ENCODE assay signal across 16 cellular contexts in the genomic region with DNA sequence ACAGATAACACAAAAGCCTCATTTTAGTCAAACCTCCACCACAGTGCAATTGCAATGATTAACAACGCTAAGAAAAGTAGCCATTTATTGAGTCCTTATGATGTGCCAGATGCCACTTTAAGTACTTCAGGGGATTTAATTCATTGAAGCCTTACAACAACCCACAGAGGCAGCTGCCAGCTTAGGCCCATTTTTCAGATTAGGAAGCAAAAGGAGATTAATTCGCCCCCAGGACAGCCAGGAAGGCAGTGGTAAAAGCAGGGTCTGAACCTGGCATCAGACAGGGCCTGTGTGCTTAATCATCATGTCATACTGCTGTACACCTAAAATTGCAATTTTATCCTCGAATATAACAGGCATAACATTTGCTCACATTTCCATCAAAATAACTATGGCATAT. TPM values are rescaled to one million over a fixed set of nuclear protein-coding genes. Genes with fewer than 3 reads are reported as not detected.
DNase-seq lines count a peak whose midpoint lies in the region; ATAC-seq and TF ChIP-seq lines count a peak whose summit lies in the region.
"Had no signal": no experiment of that assay in that cellular context is flagged by ENCODE, and none has a peak within 500 bp of the region (broad histone marks: within the 10 kb centered on the region; RNA-seq: fewer than 3 reads in every experiment).

No MANE protein-coding gene starts in this region.

- POLR2A ChIA-PET in IMR-90 (lab: Charles Lee; ENCODE audit: unreplicated experiment): no interaction called here

- H3K27me3 ChIP-seq in IMR-90 (ENCODE audit: control insufficient read depth, insufficient read depth, low read length): no peaks in the 10 kb centered on the region
- H3K27me3 ChIP-seq in spleen (replicated peaks in 1 of 7): no peaks in the 10 kb centered on the region
- H3K27me3 ChIP-seq: BLaER1 had no signal

- no peak overlapping the region for H2AFZ ChIP-seq in IMR-90 (replicated peaks; ENCODE audit: low read length, poor library complexity)

- peaks cover 53 to 86% of the 10 kb centered on the region in 2 experiments for H3K79me1 ChIP-seq in IMR-90 (ENCODE audit: low read depth in 1 of 2, low read length in 2 of 2)

- H3K4me1 ChIP-seq in IMR-90 (ENCODE audit: control insufficient read depth, insufficient read depth, low read length) (no peaks in the 10 kb centered on the region), spleen (peaks cover 0 to 13% (median 0%) of the 10 kb centered on the region in 6 donors)
- H3K4me1 ChIP-seq: Caco-2 had no signal

- H2BK15ac ChIP-seq in IMR-90 (ENCODE audit: low read depth, low read length): no peak overlapping the region

- H3K4me3 ChIP-seq in IMR-90 (ENCODE audit: insufficient read depth, low read depth, low read length): no peak overlapping the region
- no peak overlapping the region for H3K4me3 ChIP-seq in spleen
- H3K4me3 ChIP-seq: BLaER1 had no signal

- no peak overlapping the region for H2BK120ac ChIP-seq in IMR-90 (ENCODE audit: low read depth, low read length)

- H2BK5ac ChIP-seq in IMR-90 (ENCODE audit: low read depth, low read length, poor library complexity, severe bottlenecking): no peak overlapping the region

- no peak for TF ChIP-seq RAD21 in IMR-90 (IDR thresholded peaks at IDR 0.05; ENCODE audit: low read length)

- no peak for ATAC-seq in IMR-90 (ENCODE audit: low read depth)
- ATAC-seq: HCT116, HepG2 had no signal

- intact Hi-C loops in IMR-90 (cut with micrococcal nuclease): no loop called here
- intact Hi-C loops in spleen (cut with DNase I; ENCODE audit: low total_unique reads): no loop called here

- in situ Hi-C loops in IMR-90 (cut with MboI; ENCODE audit: low sequenced_read_pairs): no loop called here

- H3K9ac ChIP-seq in IMR-90 (ENCODE audit: low read depth, low read length): no peak overlapping the region
- H3K9ac ChIP-seq: BLaER1 had no signal

- no peak overlapping the region for H3K56ac ChIP-seq in IMR-90 (ENCODE audit: extremely low read depth, insufficient read depth, low read length)

- CTCF ChIA-PET in IMR-90 (lab: Yijun Ruan, JAX): no interaction called here

- H4K8ac ChIP-seq in IMR-90 (ENCODE audit: low read depth in 2 of 2, low read length in 2 of 2): no peak overlapping the region

- H3K4ac ChIP-seq in IMR-90 (ENCODE audit: low read depth, low read length): no peak overlapping the region

- no peak for TF ChIP-seq CTCF in IMR-90 (conservative IDR thresholded peaks at IDR 0.05; ENCODE audit: low read depth, low read length)
- TF ChIP-seq CTCF in spleen (IDR thresholded peaks at IDR 0.05 in 8 of 11, conservative IDR thresholded peaks at IDR 0.05 in 3 of 11): no peak

- TSS peak; percentile 21 for BruUV-seq in IMR-90 (replicated peaks; lab: Mats Ljungman, UMichigan)

- no peak overlapping the region for H4K91ac ChIP-seq in IMR-90 (ENCODE audit: insufficient read depth, low read depth, low read length)

- H3K9me3 ChIP-seq in IMR-90 (ENCODE audit: control insufficient read depth, insufficient read depth, low read length): no peaks in the 10 kb centered on the region
- peaks cover 0 to 19% (median 15%) of the 10 kb centered on the region in 8 donors for H3K9me3 ChIP-seq in spleen
- H3K9me3 ChIP-seq: Caco-2 had no signal

- dilution Hi-C loops in IMR-90 (cut with HindIII; ENCODE audit: low sequenced_read_pairs, unreplicated experiment): no loop called here

- H2AK5ac ChIP-seq in IMR-90 (ENCODE audit: low read depth, low read length): no peak overlapping the region

- peaks cover 9% of the 10 kb centered on the region; the same call in 1 of the 2 replicates for H3K9me1 ChIP-seq in IMR-90 (ENCODE audit: insufficient read depth, low read length)

- H3K18ac ChIP-seq in IMR-90 (ENCODE audit: low read depth, low read length): no peak overlapping the region

- no peak overlapping the region for H3K27ac ChIP-seq in IMR-90 (ENCODE audit: insufficient read depth, low read length)
- no peak overlapping the region for H3K27ac ChIP-seq in spleen
- H3K27ac ChIP-seq: 22Rv1, BLaER1 had no signal

- H2BK20ac ChIP-seq in IMR-90 (ENCODE audit: low read depth, low read length): no peak overlapping the region

- H3K36me3 ChIP-seq in IMR-90 (ENCODE audit: control insufficient read depth, insufficient read depth, low read length) (peaks cover 5% of the 10 kb centered on the region; the same call in 1 of the 2 replicates), spleen (peaks cover 0 to 39% (median 12%) of the 10 kb centered on the region in 6 donors)

- 92% methylated on average over 2 of the region's 3 CpGs; no CpG with 5 or more reads in 1 of the 2 experiments for WGBS in IMR-90 (ENCODE audit: extremely low coverage in 2 of 2, insufficient read length in 1 of 2), 2 experiments
- WGBS in spleen, 5 donors: 87 to 95% (median 92%) methylated on average over 3 of the region's 3 CpGs

- H2AK9ac ChIP-seq in IMR-90 (replicated peaks; ENCODE audit: low read depth, low read length, poor library complexity): no peak overlapping the region

- no peak overlapping the region for H4K5ac ChIP-seq in IMR-90 (ENCODE audit: low read depth, low read length)

- H3K4me2 ChIP-seq in IMR-90 (ENCODE audit: low read depth, low read length): no peak overlapping the region

- DNase-seq in DMS 273 (lab: John Stamatoyannopoulos, UW; ENCODE audit: unreplicated experiment) (peak; percentile 15), DMS 273 treated with DMSO at 0.1 percent for 48 hours (lab: John Stamatoyannopoulos, UW) (no peak), D341Med (ENCODE audit: low spot score) (peak; percentile 75), IMR-90 (no peak), NCI-H82 treated with DMSO at 0.1 percent for 48 hours (lab: John Stamatoyannopoulos, UW; ENCODE audit: unreplicated experiment) (peak; percentile 94), spleen (no peak)
- DNase-seq in effector CD8-positive, alpha-beta T cell (lab: John Stamatoyannopoulos, UW): no peak
- no peak for DNase-seq in activated T-cell treated with anti-CD3 and anti-CD28 coated beads, Interleukin-2, amount 50 U/mL, for 1 hour
- DNase-seq: AML-193; Caco-2; CD8-positive, alpha-beta memory T cell; DMS153 had no signal

- peaks cover 41% of the 10 kb centered on the region for H4K20me1 ChIP-seq in IMR-90 (ENCODE audit: insufficient read depth, low read length)

- no peak overlapping the region for H3K14ac ChIP-seq in IMR-90 (replicated peaks; ENCODE audit: low read depth, low read length)

- no peak for TF ChIP-seq POLR2A in IMR-90 (IDR thresholded peaks at IDR 0.05; ENCODE audit: low read depth, low read length)
- TF ChIP-seq POLR2A in spleen (IDR thresholded peaks at IDR 0.05): no peak

- no peak overlapping the region for H3K23ac ChIP-seq in IMR-90 (ENCODE audit: low read depth, low read length)

TF ChIP-seq in IMR-90, 13 proteins besides CTCF, POLR2A, EP300 and RAD21:
- TF ChIP-seq, protein P1, sequence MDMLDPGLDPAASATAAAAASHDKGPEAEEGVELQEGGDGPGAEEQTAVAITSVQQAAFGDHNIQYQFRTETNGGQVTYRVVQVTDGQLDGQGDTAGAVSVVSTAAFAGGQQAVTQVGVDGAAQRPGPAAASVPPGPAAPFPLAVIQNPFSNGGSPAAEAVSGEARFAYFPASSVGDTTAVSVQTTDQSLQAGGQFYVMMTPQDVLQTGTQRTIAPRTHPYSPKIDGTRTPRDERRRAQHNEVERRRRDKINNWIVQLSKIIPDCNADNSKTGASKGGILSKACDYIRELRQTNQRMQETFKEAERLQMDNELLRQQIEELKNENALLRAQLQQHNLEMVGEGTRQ (IDR thresholded peaks at IDR 0.05; ENCODE audit: low read depth, low read length): no peak
- TF ChIP-seq BHLHE40 (IDR thresholded peaks at IDR 0.05; ENCODE audit: low read depth, low read length) (no peak), FOS (IDR thresholded peaks at IDR 0.05; ENCODE audit: low read depth, low read length) (no peak), SMC3 (IDR thresholded peaks at IDR 0.05; ENCODE audit: low read depth, low read length) (no peak), MXI1 (IDR thresholded peaks at IDR 0.05; ENCODE audit: borderline replicate concordance, low read depth, low read length) (no peak), RCOR1 (IDR thresholded peaks at IDR 0.05; ENCODE audit: insufficient replicate concordance, low read length) (no peak), RFX5 (IDR thresholded peaks at IDR 0.05; ENCODE audit: low read depth, low read length) (no peak), MAFK (IDR thresholded peaks at IDR 0.05; ENCODE audit: low read depth, low read length) (no peak), MAZ (IDR thresholded peaks at IDR 0.05; ENCODE audit: borderline replicate concordance, low read depth, low read length) (no peak), CEBPB (IDR thresholded peaks at IDR 0.05; ENCODE audit: low read depth, low read length) (no peak), NFE2L2 (IDR thresholded peaks at IDR 0.05; ENCODE audit: low read depth, low read length) (no peak), CHD1 (IDR thresholded peaks at IDR 0.05; ENCODE audit: low read depth, low read length) (no peak)
- TF ChIP-seq, protein P2, sequence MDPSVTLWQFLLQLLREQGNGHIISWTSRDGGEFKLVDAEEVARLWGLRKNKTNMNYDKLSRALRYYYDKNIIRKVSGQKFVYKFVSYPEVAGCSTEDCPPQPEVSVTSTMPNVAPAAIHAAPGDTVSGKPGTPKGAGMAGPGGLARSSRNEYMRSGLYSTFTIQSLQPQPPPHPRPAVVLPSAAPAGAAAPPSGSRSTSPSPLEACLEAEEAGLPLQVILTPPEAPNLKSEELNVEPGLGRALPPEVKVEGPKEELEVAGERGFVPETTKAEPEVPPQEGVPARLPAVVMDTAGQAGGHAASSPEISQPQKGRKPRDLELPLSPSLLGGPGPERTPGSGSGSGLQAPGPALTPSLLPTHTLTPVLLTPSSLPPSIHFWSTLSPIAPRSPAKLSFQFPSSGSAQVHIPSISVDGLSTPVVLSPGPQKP (IDR thresholded peaks at IDR 0.05; ENCODE audit: borderline replicate concordance, low read depth, low read length): no peak
TF ChIP-seq in IMR-90: peak in this region for 0.

RNA-seq across cellular contexts. Expression of a gene that starts 23.9 kb away (rescaled TPM):
- total RNA-seq in IMR-90 (2012; rRNA removed) (51.9 and 63.4 TPM in 2 replicates), spleen (10 to 100 TPM; 14.2 to 22.4 (median 16.0) TPM)
- polyA plus RNA-seq in IMR-90 (2012; rRNA removed) (50.2 and 51.6 TPM in 2 replicates), spleen (10 to 100 TPM; 13.1 to 16.8 (median 16.1) TPM)
- polyA plus RNA-seq in IMR-90 (2012; cell fraction: cytosol; rRNA removed): 33.8 and 51.4 TPM in 2 replicates
- polyA plus RNA-seq in IMR-90 (2012; cell fraction: nucleus; rRNA removed; ENCODE audit: low replicate concordance): 18.2 and 24.4 TPM in 2 replicates

Comparison
In these comparisons a context has a peak if more than half of its experiments do, and no peak if none do; other contexts are left out.
1. DNase-seq: peak in DMS 273 (single experiment), D341Med (single experiment) and NCI-H82 treated with DMSO at 0.1 percent for 48 hours (single experiment); none in DMS 273 treated with DMSO at 0.1 percent for 48 hours (single experiment), IMR-90 (single experiment), spleen (single experiment), effector CD8-positive, alpha-beta T cell (single experiment) and activated T-cell treated with anti-CD3 and anti-CD28 coated beads, Interleukin-2, amount 50 U/mL, for 1 hour (single experiment).